ENCODE assay signal across 15 cellular contexts in the genomic region with DNA sequence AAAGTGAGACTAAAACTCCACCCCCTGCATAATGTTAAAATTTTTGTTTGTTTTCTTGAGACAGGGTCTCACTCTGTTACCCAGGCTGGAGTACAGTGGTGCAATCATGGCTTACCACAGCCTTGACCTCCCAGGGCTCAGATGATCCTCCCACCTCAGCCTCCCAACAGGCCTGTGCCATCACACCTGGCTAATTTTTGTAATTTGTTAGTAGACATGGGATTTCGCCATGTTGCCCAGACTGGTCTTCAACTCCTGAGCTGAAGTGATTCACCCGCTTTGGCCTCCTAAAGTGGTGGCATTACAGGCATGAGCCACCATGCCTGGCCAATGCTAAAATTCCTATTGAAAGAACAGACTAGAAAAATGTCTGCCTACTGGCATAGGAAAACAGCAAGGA.
DNase-seq lines count a peak whose midpoint lies in the region; ATAC-seq, FAIRE-seq and TF ChIP-seq lines count a peak whose summit lies in the region.
"Had no signal": no experiment of that assay in that cellular context is flagged by ENCODE, and none has a peak within 500 bp of the region (broad histone marks: within the 10 kb centered on the region; RNA-seq: fewer than 3 reads in every experiment).

No MANE protein-coding gene starts in this region.

- no peaks in the 10 kb centered on the region for H3K27me3 ChIP-seq in BLaER1 treated with 17β-estradiol and CSF1 and Interleukin-3, amounts not matched to agents 10 nM and 100 nM
- H3K27me3 ChIP-seq in GM23248 (replicated peaks; ENCODE audit: insufficient read depth): no peaks in the 10 kb centered on the region
- H3K27me3 ChIP-seq in HepG2 (ENCODE audit: control insufficient read depth in 1 of 2, insufficient read depth in 2 of 2, low read length in 2 of 2): no peaks in the 10 kb centered on the region
- no peaks in the 10 kb centered on the region for H3K27me3 ChIP-seq in gastrocnemius medialis

- BruUV-seq in HepG2 (replicated peaks; lab: Mats Ljungman, UMichigan): no TSS peak

- TF ChIP-seq EP300 in HepG2 (IDR thresholded peaks at IDR 0.05; ENCODE audit: low read depth in 2 of 2, low read length in 2 of 2) (no peak), HepG2 (CRISPR knock-in tag; IDR thresholded peaks at IDR 0.05; ENCODE audit: borderline replicate concordance) (no peak)

- no peak for TF ChIP-seq RAD21 in HepG2 (CRISPR knock-in tag; IDR thresholded peaks at IDR 0.05)

- H3K4me3 ChIP-seq in BLaER1 treated with 17β-estradiol and CSF1 and Interleukin-3, amounts not matched to agents 10 nM and 100 nM: no peak overlapping the region
- no peak overlapping the region for H3K4me3 ChIP-seq in GM23248
- no peak overlapping the region for H3K4me3 ChIP-seq in HepG2 (replicated peaks in 1 of 3; ENCODE audit: insufficient read depth in 1 of 3, low read depth in 2 of 3, low read length in 3 of 3)
- H3K4me3 ChIP-seq in gastrocnemius medialis: no peak overlapping the region

- peaks cover 7 to 22% (median 19%) of the 10 kb centered on the region in 11 experiments; a peak in 14 of 22 replicates for H3K36me3 ChIP-seq in BLaER1 treated with 17β-estradiol and CSF1 and Interleukin-3, amounts not matched to agents 10 nM and 100 nM
- H3K36me3 ChIP-seq in GM23248 (ENCODE audit: low read depth): peaks cover 4% of the 10 kb centered on the region; the same call in 1 of the 2 replicates
- H3K36me3 ChIP-seq in HepG2 (replicated peaks in 1 of 2; ENCODE audit: control insufficient read depth in 1 of 2, insufficient read depth in 2 of 2, low read length in 2 of 2): peaks cover 0 to 18% of the 10 kb centered on the region in 2 experiments; a peak in 3 of 5 replicates
- H3K36me3 ChIP-seq in gastrocnemius medialis: peaks cover 0 to 18% of the 10 kb centered on the region in 2 donors

- H3K79me2 ChIP-seq in GM23248 (ENCODE audit: insufficient read depth) (no peaks in the 10 kb centered on the region), HepG2 (ENCODE audit: insufficient read depth, low read length) (no peaks in the 10 kb centered on the region)

- H2AFZ ChIP-seq in GM23248 (no peak overlapping the region), HepG2 (ENCODE audit: low read length) (no peak overlapping the region)

- H3K4me2 ChIP-seq in BLaER1 treated with 17β-estradiol and CSF1 and Interleukin-3, amounts not matched to agents 10 nM and 100 nM: peak overlapping the region; percentile 63 to 89 (median 75)
- no peak overlapping the region for H3K4me2 ChIP-seq in GM23248 (ENCODE audit: unreplicated experiment)
- H3K4me2 ChIP-seq in HepG2 (ENCODE audit: low read depth, low read length): no peak overlapping the region

- no peaks in the 10 kb centered on the region for H3K9me2 ChIP-seq in GM23248 (ENCODE audit: insufficient read depth)

- in situ Hi-C loops in GM23248 (cut with MboI) (no loop called here), HepG2 (cut with HindIII; ENCODE audit: extremely low pct_ligation_motif_present, low pct_unique_long_range_greater_than_20kb) (loop anchor here (5.0 kb wide), 2 partner anchors 291 to 486 kb away; no protein-coding TSS in a partner anchor), gastrocnemius medialis (cut with MboI; ENCODE audit: low sequenced_read_pairs in 4 of 4) (loop anchor here in 3 of 4 donors (10.0 to 25.0 kb wide), 5 partner anchors 288 to 491 kb away; a partner anchor contains a TSS)

- peaks cover 53 to 67% (median 61%) of the 10 kb centered on the region in 10 experiments for H3K4me1 ChIP-seq in BLaER1 treated with 17β-estradiol and CSF1 and Interleukin-3, amounts not matched to agents 10 nM and 100 nM
- H3K4me1 ChIP-seq in GM23248 (ENCODE audit: insufficient read depth) (0 out of 2 replicates have a peak, but pooled peaks cover 4% of the 10 kb centered on the region), HepG2 (ENCODE audit: insufficient read depth, low read length) (no peaks in the 10 kb centered on the region), gastrocnemius medialis (no peaks in the 10 kb centered on the region)

- H3K9me3 ChIP-seq in BLaER1 treated with 17β-estradiol and CSF1 and Interleukin-3, amounts not matched to agents 10 nM and 100 nM (replicated peaks in 1 of 11): no peaks in the 10 kb centered on the region
- H3K9me3 ChIP-seq in GM23248 (ENCODE audit: low read depth) (no peaks in the 10 kb centered on the region), HepG2 (ENCODE audit: low read length) (no peaks in the 10 kb centered on the region), gastrocnemius medialis (no peaks in the 10 kb centered on the region)

- ATAC-seq in HepG2 (no peak), GM21390 (IDR thresholded peaks at IDR 0.05; ENCODE audit: unreplicated experiment) (no peak), HG02981 (IDR thresholded peaks at IDR 0.05; ENCODE audit: unreplicated experiment) (no peak), HG03108 (IDR thresholded peaks at IDR 0.05; ENCODE audit: unreplicated experiment) (no peak), gastrocnemius medialis (no peak)
- ATAC-seq: effector memory CD8-positive, alpha-beta T cell had no signal

- H3K27ac ChIP-seq in BLaER1 treated with 17β-estradiol and CSF1 and Interleukin-3, amounts not matched to agents 10 nM and 100 nM: peak overlapping the region; percentile 59 to 76 (median 69); a peak in 19 of 22 replicates
- H3K27ac ChIP-seq in GM23248 (no peak overlapping the region), VCaP (peak overlapping the region; percentile 53), HepG2 (ENCODE audit: extremely low read length, insufficient read depth, low read length) (no peak overlapping the region), gastrocnemius medialis (no peak overlapping the region)

- peaks cover 5% of the 10 kb centered on the region; the same call in 1 of the 2 replicates for H3F3A ChIP-seq in GM23248 (ENCODE audit: insufficient read depth)

- no peaks in the 10 kb centered on the region for H4K20me1 ChIP-seq in BLaER1 treated with 17β-estradiol and CSF1 and Interleukin-3, amounts not matched to agents 10 nM and 100 nM
- H4K20me1 ChIP-seq in GM23248 (ENCODE audit: insufficient read depth) (no peaks in the 10 kb centered on the region), HepG2 (ENCODE audit: insufficient read depth, low read length) (no peaks in the 10 kb centered on the region)

- FAIRE-seq in HepG2 (lab: Jason Lieb, UNC): no peak
- FAIRE-seq: keratinocyte had no signal

- POLR2A ChIA-PET in HepG2 (lab: Yijun Ruan, JAX): no interaction called here

- 96 to 98% methylated on average over 2 of the region's 2 CpGs for WGBS in GM23248 (ENCODE audit: low coverage in 1 of 2, low lambda C conversion rate in 2 of 2, missing lambda C conversion rate in 2 of 2), 2 experiments
- 97% methylated on average over 2 of the region's 2 CpGs for WGBS in HepG2 (ENCODE audit: low lambda C conversion rate)

- CTCF ChIA-PET in HepG2 (lab: Yijun Ruan, JAX; ENCODE audit: low intra/inter-chr PET ratio, low total read pairs): interaction anchor here (4.0 kb wide), 1 partner anchor 292 kb away, joined by 62 read pairs; no protein-coding TSS in a partner anchor

- TF ChIP-seq POLR2A in HepG2 (IDR thresholded peaks at IDR 0.05; ENCODE audit: insufficient read depth in 1 of 2, low read depth in 2 of 2, low read length in 2 of 2) (no peak), gastrocnemius medialis (IDR thresholded peaks at IDR 0.05) (no peak)

- intact Hi-C loops in HepG2 (cut with micrococcal nuclease; ENCODE audit: unreplicated experiment) (loop anchor here (10.0 kb wide), 1 partner anchor 428 kb away; no protein-coding TSS in a partner anchor), gastrocnemius medialis (cut with DNase I; ENCODE audit: low total_unique reads) (no loop called here)

- H3K9ac ChIP-seq in BLaER1 treated with 17β-estradiol and CSF1 and Interleukin-3, amounts not matched to agents 10 nM and 100 nM: peak overlapping the region in 8 of 11 experiments; percentile 29 to 66 (median 58); a peak in 12 of 22 replicates
- no peak overlapping the region for H3K9ac ChIP-seq in GM23248
- no peak overlapping the region for H3K9ac ChIP-seq in HepG2 (ENCODE audit: insufficient read depth, low read depth, low read length)

- DNase-seq in GM23248 (peak; percentile 32), HepG2 (ENCODE audit: low spot score) (no peak), gastrocnemius medialis (no peak)
- DNase-seq: aorta; CD4-positive, CD25-positive, alpha-beta regulatory T cell; effector memory CD8-positive, alpha-beta T cell; NCI-H2029; NCI-H774; Right ventricle myocardium superior had no signal

- TF ChIP-seq CTCF in VCaP (conservative IDR thresholded peaks at IDR 0.05) (no peak), HepG2 (CRISPR knock-in tag; IDR thresholded peaks at IDR 0.05) (no peak), gastrocnemius medialis (IDR thresholded peaks at IDR 0.05 in 4 of 5, conservative IDR thresholded peaks at IDR 0.05 in 1 of 5) (no peak)

TF ChIP-seq in HepG2, 621 proteins besides CTCF, POLR2A, EP300 and RAD21 (continues in another document):
- TF ChIP-seq, protein P1, sequence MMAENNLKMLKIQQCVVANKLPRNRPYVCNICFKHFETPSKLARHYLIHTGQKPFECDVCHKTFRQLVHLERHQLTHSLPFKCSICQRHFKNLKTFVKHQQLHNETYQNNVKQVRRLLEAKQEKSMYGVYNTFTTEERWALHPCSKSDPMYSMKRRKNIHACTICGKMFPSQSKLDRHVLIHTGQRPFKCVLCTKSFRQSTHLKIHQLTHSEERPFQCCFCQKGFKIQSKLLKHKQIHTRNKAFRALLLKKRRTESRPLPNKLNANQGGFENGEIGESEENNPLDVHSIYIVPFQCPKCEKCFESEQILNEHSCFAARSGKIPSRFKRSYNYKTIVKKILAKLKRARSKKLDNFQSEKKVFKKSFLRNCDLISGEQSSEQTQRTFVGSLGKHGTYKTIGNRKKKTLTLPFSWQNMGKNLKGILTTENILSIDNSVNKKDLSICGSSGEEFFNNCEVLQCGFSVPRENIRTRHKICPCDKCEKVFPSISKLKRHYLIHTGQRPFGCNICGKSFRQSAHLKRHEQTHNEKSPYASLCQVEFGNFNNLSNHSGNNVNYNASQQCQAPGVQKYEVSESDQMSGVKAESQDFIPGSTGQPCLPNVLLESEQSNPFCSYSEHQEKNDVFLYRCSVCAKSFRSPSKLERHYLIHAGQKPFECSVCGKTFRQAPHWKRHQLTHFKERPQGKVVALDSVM (CRISPR knock-in tag; IDR thresholded peaks at IDR 0.05): peak; percentile 86
- TF ChIP-seq, protein P2, sequence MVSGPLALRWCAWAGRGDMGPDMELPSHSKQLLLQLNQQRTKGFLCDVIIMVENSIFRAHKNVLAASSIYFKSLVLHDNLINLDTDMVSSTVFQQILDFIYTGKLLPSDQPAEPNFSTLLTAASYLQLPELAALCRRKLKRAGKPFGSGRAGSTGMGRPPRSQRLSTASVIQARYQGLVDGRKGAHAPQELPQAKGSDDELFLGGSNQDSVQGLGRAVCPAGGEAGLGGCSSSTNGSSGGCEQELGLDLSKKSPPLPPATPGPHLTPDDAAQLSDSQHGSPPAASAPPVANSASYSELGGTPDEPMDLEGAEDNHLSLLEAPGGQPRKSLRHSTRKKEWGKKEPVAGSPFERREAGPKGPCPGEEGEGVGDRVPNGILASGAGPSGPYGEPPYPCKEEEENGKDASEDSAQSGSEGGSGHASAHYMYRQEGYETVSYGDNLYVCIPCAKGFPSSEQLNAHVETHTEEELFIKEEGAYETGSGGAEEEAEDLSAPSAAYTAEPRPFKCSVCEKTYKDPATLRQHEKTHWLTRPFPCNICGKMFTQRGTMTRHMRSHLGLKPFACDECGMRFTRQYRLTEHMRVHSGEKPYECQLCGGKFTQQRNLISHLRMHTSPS (CRISPR knock-in tag; IDR thresholded peaks at IDR 0.05; ENCODE audit: low read depth): no peak
- TF ChIP-seq NR2F1 (CRISPR knock-in tag; IDR thresholded peaks at IDR 0.05): no peak

Comparison
In these comparisons a context has a peak if more than half of its experiments do, and no peak if none do; other contexts are left out.
1. H3K27ac ChIP-seq: peak in BLaER1 treated with 17β-estradiol and CSF1 and Interleukin-3, amounts not matched to agents 10 nM and 100 nM (11 of 11) and VCaP (single experiment); none in GM23248 (single experiment), HepG2 (single experiment) and gastrocnemius medialis (0 of 4).
2. H3K4me2 ChIP-seq: peak in BLaER1 treated with 17β-estradiol and CSF1 and Interleukin-3, amounts not matched to agents 10 nM and 100 nM (11 of 11); none in GM23248 (single experiment) and HepG2 (single experiment).
3. H3K9ac ChIP-seq: peak in BLaER1 treated with 17β-estradiol and CSF1 and Interleukin-3, amounts not matched to agents 10 nM and 100 nM (8 of 11); none in GM23248 (single experiment) and HepG2 (single experiment).